Comparison of ENCODE assay signal across 26 cellular contexts in genomic region chr7:17133977-17134376, GRCh38.
"Had no signal": no experiment of that assay in that cellular context is flagged by ENCODE, and none has a peak within 500 bp of the region (broad histone marks: within the 10 kb centered on the region; RNA-seq: fewer than 3 reads in every experiment).

No MANE protein-coding gene starts in this region.

- H3K4me2 ChIP-seq: KMS-11 had no signal

- H3K27ac ChIP-seq: brain microvascular endothelial cell, cardiac muscle cell, KMS-11, SK-N-MC, VCaP had no signal

- H3K36me3 Mint-ChIP-seq: activated naive CD4-positive, alpha-beta T cell treated with anti-CD3 and anti-CD28 coated beads, Interleukin-2, amount 50 U/mL, for 72 hours; T-cell had no signal

- DNase-seq: activated CD4-positive, alpha-beta T cell treated with anti-CD3 and anti-CD28 coated beads for 4 hours; activated CD4-positive, alpha-beta T cell treated with anti-CD3 and anti-CD28 coated beads, Interleukin-2, amount 50 U/mL, for 4 hours; activated CD4-positive, CD25-positive, alpha-beta regulatory T cell; activated effector memory CD4-positive, alpha-beta T cell treated with anti-CD3 and anti-CD28 coated beads, Interleukin-2, amount 50 U/mL, for 16 hours; activated naive CD4-positive, alpha-beta T cell treated with Interleukin-2 at 50 U/mL for 16 hours; activated T-cell treated with anti-CD3 and anti-CD28 coated beads for 4 hours; brain microvascular endothelial cell; MV-4-11; NCI-H1092 treated with DMSO at 0.1 percent for 48 hours; NCI-H1417 treated with DMSO at 0.1 percent for 48 hours; NCI-H1694 treated with DMSO at 0.1 percent for 48 hours; NCI-H2029 treated with DMSO at 0.1 percent for 48 hours; NCI-H345; NCI-H510A; NCI-H526 treated with DMSO at 0.1 percent for 48 hours; NCI-H82; RPMI8226; T-cell; T1000 had no signal

- H3K9me3 Mint-ChIP-seq: T-cell had no signal

- H3K27me3 Mint-ChIP-seq: T-cell had no signal

- H3K4me3 Mint-ChIP-seq: T-cell had no signal

- H3K36me3 ChIP-seq: brain microvascular endothelial cell, cardiac muscle cell had no signal

- H3K4me3 ChIP-seq: cardiac muscle cell, SK-N-MC had no signal

- ATAC-seq: Panc1, Right ventricle myocardium inferior, T-cell had no signal

- H3K27me3 ChIP-seq: brain microvascular endothelial cell, cardiac muscle cell had no signal

- H3K9ac ChIP-seq: KMS-11 had no signal
